30 cellular contexts compared by ENCODE assay signal in genomic region chrX:15631637-15632036, GRCh38. TPM values are rescaled to one million over a fixed set of nuclear protein-coding genes. Genes with fewer than 3 reads are reported as not detected.
"Had no signal": no experiment of that assay in that cellular context is flagged by ENCODE, and none has a peak within 500 bp of the region (broad histone marks: within the 10 kb centered on the region; RNA-seq: fewer than 3 reads in every experiment).

No MANE protein-coding gene starts in this region.

- H3K27me3 ChIP-seq: neural progenitor cell, ovary, right lobe of liver, thyroid gland, upper lobe of left lung, vagina had no signal

- H3K4me1 ChIP-seq: neural progenitor cell, parathyroid adenoma, psoas muscle, right lobe of liver, stomach, thyroid gland, tibial nerve, upper lobe of left lung, vagina had no signal

- H3K9ac ChIP-seq: neural progenitor cell, parathyroid adenoma had no signal

- H3K4me3 ChIP-seq: neural progenitor cell, ovary, psoas muscle, right lobe of liver, skin epidermis, stomach, thoracic aorta, thyroid gland, tibial nerve, upper lobe of left lung, vagina had no signal

- H3K36me3 ChIP-seq: neural progenitor cell, ovary, right lobe of liver, stomach, thoracic aorta, thyroid gland, tibial nerve, upper lobe of left lung, vagina had no signal

- H3K27ac ChIP-seq: neural progenitor cell, ovary, parathyroid adenoma, psoas muscle, right lobe of liver, skin epidermis, stomach, thoracic aorta, thyroid gland, tibial nerve, upper lobe of left lung, vagina had no signal

- DNase-seq: naive thymus-derived CD4-positive, alpha-beta T cell; natural killer cell; occipital lobe; ovary; posterior cingulate gyrus; psoas muscle; right cardiac atrium; right lobe of liver; stimulated activated CD4-positive, alpha-beta T cell treated with anti-CD3 and anti-CD28 coated beads, Interleukin-15, amount 100 ng/mL, for 24 hours; stimulated activated CD4-positive, alpha-beta T cell treated with anti-CD3 and anti-CD28 coated beads, Interleukin-2, amount 100 ng/mL, for 24 hours; stimulated activated CD4-positive, alpha-beta T cell treated with anti-CD3 and anti-CD28 coated beads, Interleukin-2, amount 100 ng/mL, for 48 hours; stimulated activated CD4-positive, alpha-beta T cell treated with anti-CD3 and anti-CD28 coated beads, Interleukin-4, amount 100 ng/mL, for 24 hours; stimulated activated naive B cell treated with anti-CD40 and anti-IgM and Interleukin-4, amounts not matched to agents 10 μg/mL and 1 μg/mL and 100 μg/mL, for 72 hours; stimulated activated naive CD4-positive, alpha-beta T cell treated with Interleukin-2 at 50 U/mL for 16 hours; stomach; thyroid gland; trophoblast cell; upper lobe of left lung had no signal

- H3K27ac Mint-ChIP-seq: naive thymus-derived CD4-positive, alpha-beta T cell; natural killer cell; nephron; neural progenitor cell; progenitor cell of endocrine pancreas; stimulated activated effector memory CD8-positive, alpha-beta T cell treated with anti-CD3 and anti-CD28 coated beads, Interleukin-12 subunit alpha, Interleukin-12 subunit beta, amount 100 ng/mL, for 72 hours; stimulated activated naive B cell treated with anti-CD40 and anti-IgM and Interleukin-4, amounts not matched to agents 10 μg/mL and 1 μg/mL and 100 μg/mL, for 72 hours; stimulated activated naive CD8-positive, alpha-beta T cell treated with anti-CD3 and anti-CD28 coated beads, Interleukin-15, Interleukin-2, amounts not matched to agents 100 ng/mL and 50 ng/mL, for 24 hours had no signal

- H3K4me3 Mint-ChIP-seq: naive thymus-derived CD4-positive, alpha-beta T cell; natural killer cell; nephron; neural progenitor cell; stimulated activated effector memory CD8-positive, alpha-beta T cell treated with anti-CD3 and anti-CD28 coated beads, Interleukin-12 subunit alpha, Interleukin-12 subunit beta, amount 100 ng/mL, for 72 hours; stimulated activated naive B cell treated with anti-CD40 and anti-IgM and Interleukin-4, amounts not matched to agents 10 μg/mL and 1 μg/mL and 100 μg/mL, for 72 hours; stimulated activated naive CD8-positive, alpha-beta T cell treated with anti-CD3 and anti-CD28 coated beads, Interleukin-15, Interleukin-2, amounts not matched to agents 100 ng/mL and 50 ng/mL, for 24 hours had no signal

- H3K79me2 ChIP-seq: parathyroid adenoma had no signal

- H2AFZ ChIP-seq: neural progenitor cell, parathyroid adenoma had no signal

- H3K9me3 ChIP-seq: ovary, psoas muscle, right lobe of liver, thoracic aorta, thyroid gland, tibial nerve, upper lobe of left lung, vagina had no signal

- H3K27me3 Mint-ChIP-seq: progenitor cell of endocrine pancreas had no signal

- H3K4me2 ChIP-seq: neural progenitor cell had no signal

- H3K36me3 Mint-ChIP-seq: naive thymus-derived CD4-positive, alpha-beta T cell; natural killer cell; neural progenitor cell; stimulated activated effector memory CD8-positive, alpha-beta T cell treated with anti-CD3 and anti-CD28 coated beads, Interleukin-12 subunit alpha, Interleukin-12 subunit beta, amount 100 ng/mL, for 72 hours; stimulated activated naive B cell treated with anti-CD40 and anti-IgM and Interleukin-4, amounts not matched to agents 10 μg/mL and 1 μg/mL and 100 μg/mL, for 72 hours had no signal

- ATAC-seq: naive thymus-derived CD4-positive, alpha-beta T cell; natural killer cell; psoas muscle; right cardiac atrium; right lobe of liver; stimulated activated effector memory CD8-positive, alpha-beta T cell treated with anti-CD3 and anti-CD28 coated beads, Interleukin-12 subunit alpha, Interleukin-12 subunit beta, amount 100 ng/mL, for 72 hours; stimulated activated naive B cell treated with anti-CD40 and anti-IgM and Interleukin-4, amounts not matched to agents 10 μg/mL and 1 μg/mL and 100 μg/mL, for 72 hours had no signal

- H3K4me1 Mint-ChIP-seq: natural killer cell; nephron; neural progenitor cell; stimulated activated effector memory CD8-positive, alpha-beta T cell treated with anti-CD3 and anti-CD28 coated beads, Interleukin-12 subunit alpha, Interleukin-12 subunit beta, amount 100 ng/mL, for 72 hours; stimulated activated naive B cell treated with anti-CD40 and anti-IgM and Interleukin-4, amounts not matched to agents 10 μg/mL and 1 μg/mL and 100 μg/mL, for 72 hours had no signal

- FAIRE-seq: urothelium cell line had no signal

- H3K9me3 Mint-ChIP-seq: naive thymus-derived CD4-positive, alpha-beta T cell; natural killer cell; neural progenitor cell; stimulated activated effector memory CD8-positive, alpha-beta T cell treated with anti-CD3 and anti-CD28 coated beads, Interleukin-12 subunit alpha, Interleukin-12 subunit beta, amount 100 ng/mL, for 72 hours; stimulated activated naive B cell treated with anti-CD40 and anti-IgM and Interleukin-4, amounts not matched to agents 10 μg/mL and 1 μg/mL and 100 μg/mL, for 72 hours; stimulated activated naive CD8-positive, alpha-beta T cell treated with anti-CD3 and anti-CD28 coated beads, Interleukin-15, Interleukin-2, amounts not matched to agents 100 ng/mL and 50 ng/mL, for 24 hours had no signal

RNA-seq across cellular contexts. Expression of gene ACE2, which starts 30.9 kb away (rescaled TPM):
- total RNA-seq: naive thymus-derived CD4-positive, alpha-beta T cell; natural killer cell; occipital lobe; osteoblast had no signal
- polyA plus RNA-seq: naive thymus-derived CD4-positive, alpha-beta T cell had no signal

RNA-seq across cellular contexts. Expression of gene CLTRN, which starts 33.0 kb away (rescaled TPM):
- total RNA-seq: psoas muscle, vagina had no signal
- polyA plus RNA-seq: psoas muscle had no signal
